Comparison of ENCODE assay signal across 28 cellular contexts in genomic region chr3:50288387-50289007, GRCh38. TPM values are rescaled to one million over a fixed set of nuclear protein-coding genes. Genes with fewer than 3 reads are reported as not detected.
DNase-seq lines count a peak whose midpoint lies in the region; ATAC-seq, FAIRE-seq and TF ChIP-seq lines count a peak whose summit lies in the region.
"Had no signal": no experiment of that assay in that cellular context is flagged by ENCODE, and none has a peak within 500 bp of the region (broad histone marks: within the 10 kb centered on the region; RNA-seq: fewer than 3 reads in every experiment).

No MANE protein-coding gene starts in this region.

- H3K9me3 Mint-ChIP-seq in activated CD4-positive, alpha-beta T cell treated with anti-CD3 and anti-CD28 coated beads, Interleukin-2, amount 10 ng/mL, durations not matched to agents 24 days and 14 days: no peaks in the 10 kb centered on the region
- no peaks in the 10 kb centered on the region for H3K9me3 Mint-ChIP-seq in nephron progenitor cell
- H3K9me3 Mint-ChIP-seq in activated CD8-positive, alpha-beta T cell treated with anti-CD3 and anti-CD28 coated beads, Interleukin-2, amount 10 ng/mL, durations not matched to agents 7 days and 5 days (ENCODE audit: insufficient read depth): no peaks in the 10 kb centered on the region
- H3K9me3 Mint-ChIP-seq: CD4-positive, alpha-beta T cell had no signal

- H3K36me3 Mint-ChIP-seq in activated CD4-positive, alpha-beta T cell treated with anti-CD3 and anti-CD28 coated beads, Interleukin-2, amount 10 ng/mL, durations not matched to agents 24 days and 14 days (ENCODE audit: low read depth): peaks cover 42% of the 10 kb centered on the region
- peaks cover 16% of the 10 kb centered on the region for H3K36me3 Mint-ChIP-seq in nephron progenitor cell (ENCODE audit: low read depth)
- peaks cover 11% of the 10 kb centered on the region for H3K36me3 Mint-ChIP-seq in activated CD8-positive, alpha-beta T cell treated with anti-CD3 and anti-CD28 coated beads, Interleukin-2, amount 10 ng/mL, durations not matched to agents 7 days and 5 days (ENCODE audit: low read depth)

- no peak overlapping the region for H3K4me3 ChIP-seq in left ventricle myocardium inferior
- H3K4me3 ChIP-seq: BLaER1, PC-9 had no signal

- peak overlapping the region; percentile 86 for H3K27ac ChIP-seq in left ventricle myocardium inferior (replicated peaks)
- H3K27ac ChIP-seq: 22Rv1, BLaER1, HL-60, KMS-11, PC-9 had no signal

- POLR2A ChIA-PET in activated CD8-positive, alpha-beta T cell treated with anti-CD3 and anti-CD28 coated beads, Interleukin-2, amount 10 ng/mL, durations not matched to agents 7 days and 5 days (lab: Charles Lee): interaction anchor here (1.4 to 2.3 kb wide), 2 partner anchors 9 to 10 kb away, joined by 3 to 8 read pairs; partner anchors contain the start of genes HYAL3 and NAA80

- H3K27me3 Mint-ChIP-seq in activated CD4-positive, alpha-beta T cell treated with anti-CD3 and anti-CD28 coated beads, Interleukin-2, amount 10 ng/mL, durations not matched to agents 24 days and 14 days: no peaks in the 10 kb centered on the region
- H3K27me3 Mint-ChIP-seq in nephron progenitor cell (ENCODE audit: low read depth, poor library complexity): peaks cover 2% of the 10 kb centered on the region
- no peaks in the 10 kb centered on the region for H3K27me3 Mint-ChIP-seq in activated CD8-positive, alpha-beta T cell treated with anti-CD3 and anti-CD28 coated beads, Interleukin-2, amount 10 ng/mL, durations not matched to agents 7 days and 5 days (ENCODE audit: low read depth)
- H3K27me3 Mint-ChIP-seq: CD4-positive, alpha-beta T cell had no signal

- peaks cover 63% of the 10 kb centered on the region for H3K4me1 ChIP-seq in left ventricle myocardium inferior

- H3K9me3 ChIP-seq in left ventricle myocardium inferior (replicated peaks): no peaks in the 10 kb centered on the region
- H3K9me3 ChIP-seq: BLaER1 had no signal

- H3K4me3 Mint-ChIP-seq in activated CD4-positive, alpha-beta T cell treated with anti-CD3 and anti-CD28 coated beads, Interleukin-2, amount 10 ng/mL, durations not matched to agents 24 days and 14 days: no peak overlapping the region
- no peak overlapping the region for H3K4me3 Mint-ChIP-seq in nephron progenitor cell
- no peak overlapping the region for H3K4me3 Mint-ChIP-seq in activated CD8-positive, alpha-beta T cell treated with anti-CD3 and anti-CD28 coated beads, Interleukin-2, amount 10 ng/mL, durations not matched to agents 7 days and 5 days

- no peak for ATAC-seq in left cardiac atrium
- no peak for ATAC-seq in activated CD8-positive, alpha-beta T cell treated with anti-CD3 and anti-CD28 coated beads, Interleukin-2, amount 10 ng/mL, durations not matched to agents 7 days and 5 days

- H3K4me1 Mint-ChIP-seq in activated CD4-positive, alpha-beta T cell treated with anti-CD3 and anti-CD28 coated beads, Interleukin-2, amount 10 ng/mL, durations not matched to agents 24 days and 14 days: peaks cover 14% of the 10 kb centered on the region
- H3K4me1 Mint-ChIP-seq in nephron progenitor cell: peaks cover 16% of the 10 kb centered on the region
- H3K4me1 Mint-ChIP-seq in activated CD8-positive, alpha-beta T cell treated with anti-CD3 and anti-CD28 coated beads, Interleukin-2, amount 10 ng/mL, durations not matched to agents 7 days and 5 days (ENCODE audit: low read depth): peaks cover 20% of the 10 kb centered on the region

- DNase-seq in activated CD4-positive, alpha-beta T cell treated with anti-CD3 and anti-CD28 coated beads, Interleukin-2, amount 10 ng/mL, durations not matched to agents 24 days and 14 days: peak; percentile 55
- DNase-seq in activated CD4-positive, alpha-beta T cell treated with anti-CD3 and anti-CD28 coated beads, Interleukin-2, amount 50 U/mL, for 1 hour: no peak
- DNase-seq in left ventricle myocardium inferior: peak; percentile 16
- DNase-seq in left cardiac atrium: no peak
- DNase-seq in nephron progenitor cell: no peak
- no peak for DNase-seq in GM10266 (ENCODE audit: extremely low spot score)
- DNase-seq in frontal cortex (ENCODE audit: low spot score in 2 of 2): no peak
- DNase-seq in activated CD8-positive, alpha-beta T cell treated with anti-CD3 and anti-CD28 coated beads, Interleukin-2, amount 10 ng/mL, durations not matched to agents 7 days and 5 days: no peak
- DNase-seq: ACHN; CD4-positive, alpha-beta T cell; COR-L47; DMS 273 treated with DMSO at 0.1 percent for 48 hours; DMS79 treated with DMSO at 0.1 percent for 48 hours; GOT3; HCEC 1CT; NCI-H1092 treated with DMSO at 0.1 percent for 48 hours; NCI-H1436 treated with DMSO at 0.1 percent for 48 hours; NCI-H1930; PC-9; RPMI8226; SIG-M5 had no signal

- CTCF ChIA-PET in activated CD8-positive, alpha-beta T cell treated with anti-CD3 and anti-CD28 coated beads, Interleukin-2, amount 10 ng/mL, durations not matched to agents 7 days and 5 days (lab: Charles Lee): interaction anchor here (0.7 to 1.2 kb wide), 2 partner anchors 29 to 94 kb away, joined by 3 read pairs; no protein-coding TSS in a partner anchor

- peaks cover 29% of the 10 kb centered on the region for H3K36me3 ChIP-seq in left ventricle myocardium inferior

- intact Hi-C loops in activated CD4-positive, alpha-beta T cell treated with anti-CD3 and anti-CD28 coated beads, Interleukin-2, amount 10 ng/mL, durations not matched to agents 24 days and 14 days (cut with micrococcal nuclease): no loop called here
- intact Hi-C loops in left ventricle myocardium inferior (cut with micrococcal nuclease) (no loop called here), left cardiac atrium (cut with DNase I) (no loop called here)

- FAIRE-seq in frontal cortex (lab: Jason Lieb, UNC): no peak
- FAIRE-seq: GM12891 had no signal

- no peak for TF ChIP-seq CTCF in left ventricle myocardium inferior (IDR thresholded peaks at IDR 0.05; ENCODE audit: borderline replicate concordance)
- TF ChIP-seq CTCF in nephron progenitor cell (IDR thresholded peaks at IDR 0.05): no peak
- TF ChIP-seq CTCF in GM10266 (IDR thresholded peaks at IDR 0.05; ENCODE audit: control insufficient read depth, insufficient read depth, low read depth, missing control alignments): no peak

- H3K27me3 ChIP-seq in left ventricle myocardium inferior (ENCODE audit: low read depth): no peaks in the 10 kb centered on the region
- H3K27me3 ChIP-seq: BLaER1 had no signal

- no peak overlapping the region for H3K27ac Mint-ChIP-seq in activated CD4-positive, alpha-beta T cell treated with anti-CD3 and anti-CD28 coated beads, Interleukin-2, amount 10 ng/mL, durations not matched to agents 24 days and 14 days
- peak overlapping the region; percentile 75 for H3K27ac Mint-ChIP-seq in nephron progenitor cell
- H3K27ac Mint-ChIP-seq in activated CD8-positive, alpha-beta T cell treated with anti-CD3 and anti-CD28 coated beads, Interleukin-2, amount 10 ng/mL, durations not matched to agents 7 days and 5 days: no peak overlapping the region
- H3K27ac Mint-ChIP-seq: CD4-positive, alpha-beta T cell had no signal

RNA-seq across cellular contexts. Expression of gene IFRD2, which starts 3.7 kb away (rescaled TPM):
- 231 and 233 TPM in 2 replicates for total RNA-seq in activated CD4-positive, alpha-beta T cell treated with anti-CD3 and anti-CD28 coated beads, Interleukin-2, amount 10 ng/mL, durations not matched to agents 24 days and 14 days
- 54.9 TPM for total RNA-seq in left ventricle myocardium inferior
- total RNA-seq in left cardiac atrium: 10 to 100 TPM; 53.1 to 68.8 TPM
- total RNA-seq in frontal cortex: 17.9 TPM
- total RNA-seq in activated CD8-positive, alpha-beta T cell treated with anti-CD3 and anti-CD28 coated beads, Interleukin-2, amount 10 ng/mL, durations not matched to agents 7 days and 5 days: 10 to 100 TPM; 81.3 to 85.1 TPM

RNA-seq across cellular contexts. Expression of gene LSMEM2, which starts 9.6 kb away (rescaled TPM):
- not detected in 2 replicates for total RNA-seq in activated CD4-positive, alpha-beta T cell treated with anti-CD3 and anti-CD28 coated beads, Interleukin-2, amount 10 ng/mL, durations not matched to agents 24 days and 14 days
- total RNA-seq in left ventricle myocardium inferior: 27.7 TPM
- 1 to 10 TPM; 1.4 to 6.6 TPM for total RNA-seq in left cardiac atrium
- 0.82 TPM for total RNA-seq in frontal cortex
- not detected for total RNA-seq in activated CD8-positive, alpha-beta T cell treated with anti-CD3 and anti-CD28 coated beads, Interleukin-2, amount 10 ng/mL, durations not matched to agents 7 days and 5 days
- total RNA-seq: HT-29, NCI-H460 had no signal

RNA-seq across cellular contexts. Expression of gene HYAL3, which starts 10.7 kb away (rescaled TPM):
- 7.1 and 7.3 TPM in 2 replicates for total RNA-seq in activated CD4-positive, alpha-beta T cell treated with anti-CD3 and anti-CD28 coated beads, Interleukin-2, amount 10 ng/mL, durations not matched to agents 24 days and 14 days
- 1.2 TPM for total RNA-seq in left ventricle myocardium inferior
- 1 to 10 TPM; 1.7 to 1.8 TPM for total RNA-seq in left cardiac atrium
- 3.7 TPM for total RNA-seq in frontal cortex
- 10 to 100 TPM in 1 of 2 experiments, 1 to 10 TPM in 1; 9.7 to 12.7 TPM for total RNA-seq in activated CD8-positive, alpha-beta T cell treated with anti-CD3 and anti-CD28 coated beads, Interleukin-2, amount 10 ng/mL, durations not matched to agents 7 days and 5 days

RNA-seq across cellular contexts. Expression of gene NAA80, which starts 10.7 kb away (rescaled TPM):
- total RNA-seq in activated CD4-positive, alpha-beta T cell treated with anti-CD3 and anti-CD28 coated beads, Interleukin-2, amount 10 ng/mL, durations not matched to agents 24 days and 14 days: 17.3 and 20.0 TPM in 2 replicates
- 5.3 TPM for total RNA-seq in left ventricle myocardium inferior
- 1 to 10 TPM; 5.8 to 7.2 TPM for total RNA-seq in left cardiac atrium
- total RNA-seq in frontal cortex: 5.3 TPM
- total RNA-seq in activated CD8-positive, alpha-beta T cell treated with anti-CD3 and anti-CD28 coated beads, Interleukin-2, amount 10 ng/mL, durations not matched to agents 7 days and 5 days: 10 to 100 TPM; 26.8 to 28.5 TPM

RNA-seq across cellular contexts. Expression of gene HYAL1, which starts 14.9 kb away (rescaled TPM):
- total RNA-seq in activated CD4-positive, alpha-beta T cell treated with anti-CD3 and anti-CD28 coated beads, Interleukin-2, amount 10 ng/mL, durations not matched to agents 24 days and 14 days: 0.28 and 0.50 TPM in 2 replicates
- total RNA-seq in left ventricle myocardium inferior: 52.2 TPM
- total RNA-seq in left cardiac atrium: 10 to 100 TPM; 24.6 to 26.6 TPM
- total RNA-seq in frontal cortex: 0.41 TPM
- total RNA-seq in activated CD8-positive, alpha-beta T cell treated with anti-CD3 and anti-CD28 coated beads, Interleukin-2, amount 10 ng/mL, durations not matched to agents 7 days and 5 days: under 1 TPM in 1 of 2 experiments, not detected in 1; 0.16 TPM

Comparison
In these comparisons a context has a peak if more than half of its experiments do, and no peak if none do; other contexts are left out.
1. DNase-seq: peak in activated CD4-positive, alpha-beta T cell treated with anti-CD3 and anti-CD28 coated beads, Interleukin-2, amount 10 ng/mL, durations not matched to agents 24 days and 14 days (single experiment) and left ventricle myocardium inferior (single experiment); none in activated CD4-positive, alpha-beta T cell treated with anti-CD3 and anti-CD28 coated beads, Interleukin-2, amount 50 U/mL, for 1 hour (single experiment), left cardiac atrium (single experiment), nephron progenitor cell (single experiment), GM10266 (single experiment), frontal cortex (0 of 2) and activated CD8-positive, alpha-beta T cell treated with anti-CD3 and anti-CD28 coated beads, Interleukin-2, amount 10 ng/mL, durations not matched to agents 7 days and 5 days (single experiment).